16 cellular contexts compared by ENCODE assay signal in the genomic region with DNA sequence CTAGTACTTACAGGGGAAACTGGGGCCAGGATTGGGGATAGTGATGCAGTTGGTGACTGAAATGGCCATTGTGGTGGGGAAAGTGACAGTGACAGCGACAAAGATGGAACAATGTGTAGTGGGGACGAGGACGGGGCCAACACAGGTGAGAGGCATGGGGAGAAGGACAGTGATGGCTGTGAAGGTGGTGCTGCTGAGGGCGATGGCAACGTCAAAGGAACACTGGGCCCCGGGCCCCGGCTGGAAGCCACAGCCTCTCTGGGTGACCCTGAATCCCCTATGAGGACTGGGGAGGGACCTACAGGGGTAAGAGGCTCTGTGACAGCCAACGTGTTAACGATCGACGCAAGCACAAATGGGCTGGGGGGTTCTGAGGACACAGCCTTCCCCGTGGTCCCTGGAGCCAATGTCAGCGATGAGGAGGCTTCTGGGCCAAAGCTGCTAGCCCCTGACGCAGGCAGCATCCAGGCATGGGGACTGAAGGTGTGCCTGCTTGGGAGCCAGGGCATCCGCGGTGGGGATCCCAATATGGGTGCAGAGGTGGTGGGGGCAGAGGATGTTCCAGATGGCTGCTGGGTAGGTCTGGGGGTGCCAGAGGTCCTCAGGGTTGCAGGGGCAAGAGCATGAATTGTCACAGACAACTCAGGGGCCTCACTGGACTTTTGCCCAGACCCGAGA. TPM values are rescaled to one million over a fixed set of nuclear protein-coding genes. Genes with fewer than 3 reads are reported as not detected.
DNase-seq lines count a peak whose midpoint lies in the region; ATAC-seq and TF ChIP-seq lines count a peak whose summit lies in the region.
"Had no signal": no experiment of that assay in that cellular context is flagged by ENCODE, and none has a peak within 500 bp of the region (broad histone marks: within the 10 kb centered on the region; RNA-seq: fewer than 3 reads in every experiment).

No MANE protein-coding gene starts in this region.

- no peaks in the 10 kb centered on the region for H3K36me3 ChIP-seq in left ventricle myocardium inferior
- H3K36me3 ChIP-seq in upper lobe of right lung = no peaks in the 10 kb centered on the region
- H3K36me3 ChIP-seq: Peyer's patch had no signal

- no peaks in the 10 kb centered on the region for H3K4me1 Mint-ChIP-seq in activated CD4-positive, alpha-beta T cell treated with anti-CD3 and anti-CD28 coated beads, Interleukin-2, amount 10 ng/mL, durations not matched to agents 24 days and 14 days
- H3K4me1 Mint-ChIP-seq: CD4-positive, alpha-beta memory T cell had no signal

- peaks cover 47% of the 10 kb centered on the region for H3K27me3 ChIP-seq in left ventricle myocardium inferior (ENCODE audit: low read depth)
- peaks cover 8% of the 10 kb centered on the region for H3K27me3 ChIP-seq in upper lobe of right lung
- H3K27me3 ChIP-seq: Peyer's patch had no signal

- no peak for TF ChIP-seq CTCF in left ventricle myocardium inferior (IDR thresholded peaks at IDR 0.05; ENCODE audit: borderline replicate concordance)
- no peak for TF ChIP-seq CTCF in GM13977 (IDR thresholded peaks at IDR 0.05; ENCODE audit: extremely low read depth, insufficient read depth, missing control alignments)
- no peak for TF ChIP-seq CTCF in upper lobe of right lung (IDR thresholded peaks at IDR 0.05)

- H3K4me3 ChIP-seq in left ventricle myocardium inferior (no peak overlapping the region), upper lobe of right lung (no peak overlapping the region)
- H3K4me3 ChIP-seq: Peyer's patch had no signal

- in situ Hi-C loops in GM13977 (cut with MboI; ENCODE audit: low pct_unique_long_range_greater_than_20kb, low sequenced_read_pairs, unreplicated experiment) = no loop called here

- H3K9me3 Mint-ChIP-seq in activated CD4-positive, alpha-beta T cell treated with anti-CD3 and anti-CD28 coated beads, Interleukin-2, amount 10 ng/mL, durations not matched to agents 24 days and 14 days = no peaks in the 10 kb centered on the region
- H3K9me3 Mint-ChIP-seq: CD4-positive, alpha-beta memory T cell had no signal

- DNase-seq in left ventricle myocardium inferior = peak; percentile 8
- DNase-seq in Right ventricle myocardium superior = no peak
- peak; percentile 13 for DNase-seq in GM13977 (ENCODE audit: low spot score)
- DNase-seq in iPS-NIHi11 (ENCODE audit: low spot score) = peak; percentile 2
- peak; percentile 54 for DNase-seq in upper lobe of right lung
- no peak for DNase-seq in activated CD4-positive, alpha-beta T cell treated with anti-CD3 and anti-CD28 coated beads, Interleukin-2, amount 10 ng/mL, durations not matched to agents 24 days and 14 days
- DNase-seq: ACHN; CD4-positive, alpha-beta memory T cell; DND-41; GDM1; NCI-H1436 treated with DMSO at 0.1 percent for 48 hours; NCI-H2081; NCI-H510A treated with DMSO at 0.1 percent for 48 hours; SIG-M5 had no signal

- H3K27ac Mint-ChIP-seq in activated CD4-positive, alpha-beta T cell treated with anti-CD3 and anti-CD28 coated beads, Interleukin-2, amount 10 ng/mL, durations not matched to agents 24 days and 14 days = no peak overlapping the region
- H3K27ac Mint-ChIP-seq: CD4-positive, alpha-beta memory T cell had no signal

- H3K4me1 ChIP-seq in left ventricle myocardium inferior (peaks cover 17% of the 10 kb centered on the region), upper lobe of right lung (no peaks in the 10 kb centered on the region)
- H3K4me1 ChIP-seq: Peyer's patch had no signal

- H3K9me3 ChIP-seq in left ventricle myocardium inferior (replicated peaks) = no peaks in the 10 kb centered on the region
- no peaks in the 10 kb centered on the region for H3K9me3 ChIP-seq in upper lobe of right lung
- H3K9me3 ChIP-seq: Peyer's patch had no signal

- peaks cover 9% of the 10 kb centered on the region for H3K27me3 Mint-ChIP-seq in activated CD4-positive, alpha-beta T cell treated with anti-CD3 and anti-CD28 coated beads, Interleukin-2, amount 10 ng/mL, durations not matched to agents 24 days and 14 days

- H3K4me3 Mint-ChIP-seq in activated CD4-positive, alpha-beta T cell treated with anti-CD3 and anti-CD28 coated beads, Interleukin-2, amount 10 ng/mL, durations not matched to agents 24 days and 14 days = no peak overlapping the region
- H3K4me3 Mint-ChIP-seq: CD4-positive, alpha-beta memory T cell had no signal

- no peaks in the 10 kb centered on the region for H3K36me3 Mint-ChIP-seq in activated CD4-positive, alpha-beta T cell treated with anti-CD3 and anti-CD28 coated beads, Interleukin-2, amount 10 ng/mL, durations not matched to agents 24 days and 14 days (ENCODE audit: low read depth)
- H3K36me3 Mint-ChIP-seq: CD4-positive, alpha-beta memory T cell had no signal

- ATAC-seq in Right ventricle myocardium superior (ENCODE audit: poor library complexity) (no peak), upper lobe of right lung (no peak), GM21390 (IDR thresholded peaks at IDR 0.05; ENCODE audit: unreplicated experiment) (no peak)

- intact Hi-C loops in left ventricle myocardium inferior (cut with micrococcal nuclease) = loop anchor here (10.0 kb wide), 1 partner anchor 72 kb away; no protein-coding TSS in a partner anchor
- intact Hi-C loops in Right ventricle myocardium superior (cut with DNase I) = no loop called here
- intact Hi-C loops in upper lobe of right lung (cut with DNase I) = no loop called here
- intact Hi-C loops in activated CD4-positive, alpha-beta T cell treated with anti-CD3 and anti-CD28 coated beads, Interleukin-2, amount 10 ng/mL, durations not matched to agents 24 days and 14 days (cut with micrococcal nuclease) = no loop called here

- H3K27ac ChIP-seq in left ventricle myocardium inferior (replicated peaks) = no peak overlapping the region
- H3K27ac ChIP-seq in upper lobe of right lung = no peak overlapping the region
- H3K27ac ChIP-seq: Peyer's patch had no signal

RNA-seq across cellular contexts. Expression of a gene that starts 25.2 kb away (rescaled TPM):
- total RNA-seq in left ventricle myocardium inferior (not detected), Right ventricle myocardium superior (not detected), upper lobe of right lung (not detected)
- not detected in 2 replicates for total RNA-seq in activated CD4-positive, alpha-beta T cell treated with anti-CD3 and anti-CD28 coated beads, Interleukin-2, amount 10 ng/mL, durations not matched to agents 24 days and 14 days
- total RNA-seq: CD4-positive, alpha-beta memory T cell; Peyer's patch had no signal

RNA-seq across cellular contexts. Expression of a gene that starts 31.3 kb away (rescaled TPM):
- 15.0 TPM for total RNA-seq in left ventricle myocardium inferior
- total RNA-seq in Right ventricle myocardium superior = 15.8 TPM
- 33.3 TPM for total RNA-seq in upper lobe of right lung
- 43.2 and 43.9 TPM in 2 replicates for total RNA-seq in activated CD4-positive, alpha-beta T cell treated with anti-CD3 and anti-CD28 coated beads, Interleukin-2, amount 10 ng/mL, durations not matched to agents 24 days and 14 days

RNA-seq across cellular contexts. Expression of a gene that starts 49.7 kb away (rescaled TPM):
- total RNA-seq in left ventricle myocardium inferior (not detected), Right ventricle myocardium superior (not detected), upper lobe of right lung (not detected)
- not detected in 2 replicates for total RNA-seq in activated CD4-positive, alpha-beta T cell treated with anti-CD3 and anti-CD28 coated beads, Interleukin-2, amount 10 ng/mL, durations not matched to agents 24 days and 14 days
- total RNA-seq: CD4-positive, alpha-beta memory T cell; Peyer's patch had no signal

Comparison
In these comparisons a context has a peak if more than half of its experiments do, and no peak if none do; other contexts are left out.
1. DNase-seq: peak in left ventricle myocardium inferior (single experiment), GM13977 (single experiment), iPS-NIHi11 (single experiment) and upper lobe of right lung (single experiment); none in Right ventricle myocardium superior (single experiment) and activated CD4-positive, alpha-beta T cell treated with anti-CD3 and anti-CD28 coated beads, Interleukin-2, amount 10 ng/mL, durations not matched to agents 24 days and 14 days (single experiment).